Comparison of ENCODE assay signal across 1 cellular context in genomic region chr10:133343557-133343956, GRCh38.
TF ChIP-seq lines count a peak whose summit lies in the region.

No MANE protein-coding gene starts in this region.

TF ChIP-seq in IMR-90, 13 proteins besides CTCF, POLR2A, EP300 and RAD21:
- TF ChIP-seq CEBPB (IDR thresholded peaks at IDR 0.05; ENCODE audit: low read depth, low read length) (no peak), BHLHE40 (IDR thresholded peaks at IDR 0.05; ENCODE audit: low read depth, low read length) (no peak), MAFK (IDR thresholded peaks at IDR 0.05; ENCODE audit: low read depth, low read length) (no peak), RFX5 (IDR thresholded peaks at IDR 0.05; ENCODE audit: low read depth, low read length) (no peak), CHD1 (IDR thresholded peaks at IDR 0.05; ENCODE audit: low read depth, low read length) (no peak), FOS (IDR thresholded peaks at IDR 0.05; ENCODE audit: low read depth, low read length) (no peak), MXI1 (IDR thresholded peaks at IDR 0.05; ENCODE audit: borderline replicate concordance, low read depth, low read length) (no peak), RCOR1 (IDR thresholded peaks at IDR 0.05; ENCODE audit: insufficient replicate concordance, low read length) (no peak), NFE2L2 (IDR thresholded peaks at IDR 0.05; ENCODE audit: low read depth, low read length) (no peak), MAZ (IDR thresholded peaks at IDR 0.05; ENCODE audit: borderline replicate concordance, low read depth, low read length) (no peak), USF2 (IDR thresholded peaks at IDR 0.05; ENCODE audit: low read depth, low read length) (no peak)
- TF ChIP-seq, protein P1, sequence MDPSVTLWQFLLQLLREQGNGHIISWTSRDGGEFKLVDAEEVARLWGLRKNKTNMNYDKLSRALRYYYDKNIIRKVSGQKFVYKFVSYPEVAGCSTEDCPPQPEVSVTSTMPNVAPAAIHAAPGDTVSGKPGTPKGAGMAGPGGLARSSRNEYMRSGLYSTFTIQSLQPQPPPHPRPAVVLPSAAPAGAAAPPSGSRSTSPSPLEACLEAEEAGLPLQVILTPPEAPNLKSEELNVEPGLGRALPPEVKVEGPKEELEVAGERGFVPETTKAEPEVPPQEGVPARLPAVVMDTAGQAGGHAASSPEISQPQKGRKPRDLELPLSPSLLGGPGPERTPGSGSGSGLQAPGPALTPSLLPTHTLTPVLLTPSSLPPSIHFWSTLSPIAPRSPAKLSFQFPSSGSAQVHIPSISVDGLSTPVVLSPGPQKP (IDR thresholded peaks at IDR 0.05; ENCODE audit: borderline replicate concordance, low read depth, low read length) = no peak
